In genomic region chr1:17227358-17227915, GRCh38 we compare ENCODE assay signal across 23 cellular contexts. TPM values are rescaled to one million over a fixed set of nuclear protein-coding genes. Genes with fewer than 3 reads are reported as not detected.
A peak's percentile ranks its signal among the peaks of the same experiment; 100 is the strongest.
DNase-seq lines count a peak whose midpoint lies in the region; ATAC-seq, FAIRE-seq and TF ChIP-seq lines count a peak whose summit lies in the region.
"Had no signal": no experiment of that assay in that cellular context is flagged by ENCODE, and none has a peak within 500 bp of the region (broad histone marks: within the 10 kb centered on the region; RNA-seq: fewer than 3 reads in every experiment).

No MANE protein-coding gene starts in this region.

- BruUV-seq in IMR-90 (replicated peaks; lab: Mats Ljungman, UMichigan): no TSS peak

- H3K27me3 ChIP-seq in IMR-90 (ENCODE audit: control insufficient read depth, insufficient read depth, low read length) (peaks cover 14% of the 10 kb centered on the region), esophagus (ENCODE audit: control insufficient read depth in 1 of 2, insufficient read depth in 2 of 2, low read length in 2 of 2) (no peaks in the 10 kb centered on the region), MG63 (no peaks in the 10 kb centered on the region)

- peak overlapping the region; percentile 40; the same call in 1 of the 3 replicates for H2BK15ac ChIP-seq in IMR-90 (ENCODE audit: low read depth, low read length)

- H3K14ac ChIP-seq in IMR-90 (replicated peaks; ENCODE audit: low read depth, low read length): 0 out of 2 replicates have a peak overlapping the region, but pooled peaks have one; percentile 22

- no peak overlapping the region for H3K4me3 ChIP-seq in IMR-90 (ENCODE audit: insufficient read depth, low read depth, low read length)
- H3K4me3 ChIP-seq in esophagus (ENCODE audit: low read depth in 1 of 2, low read length in 2 of 2): no peak overlapping the region
- no peak overlapping the region for H3K4me3 ChIP-seq in MG63
- H3K4me3 ChIP-seq: HAP-1, SK-N-MC had no signal

- no peak overlapping the region for H3K4me3 Mint-ChIP-seq in WTC11
- H3K4me3 Mint-ChIP-seq in osteocyte (ENCODE audit: unreplicated experiment): no peak overlapping the region
- H3K4me3 Mint-ChIP-seq: CD4-positive, alpha-beta T cell had no signal

- no peak overlapping the region for H3K4me2 ChIP-seq in IMR-90 (ENCODE audit: low read depth, low read length)

- TF ChIP-seq POLR2A in IMR-90 (IDR thresholded peaks at IDR 0.05; ENCODE audit: low read depth, low read length): no peak

- peak overlapping the region; percentile 50; the same call in 1 of the 2 replicates for H3K4ac ChIP-seq in IMR-90 (ENCODE audit: low read depth, low read length)

- no peak for DNase-seq in IMR-90
- DNase-seq in WTC11 (ENCODE audit: low spot score): no peak
- no peak for DNase-seq in osteocyte (ENCODE audit: extremely low spot score, unreplicated experiment)
- no peak for DNase-seq in MG63
- DNase-seq in RCC 7860 (ENCODE audit: low spot score): no peak
- DNase-seq in KBM-7: no peak
- DNase-seq: CD4-positive, alpha-beta T cell; COR-L47; Karpas-422; NCI-H1694; NCI-H2081 treated with DMSO at 0.1 percent for 48 hours; NCI-H446; NCI-H526; SHP77 treated with DMSO at 0.1 percent for 48 hours had no signal

- in situ Hi-C loops in IMR-90 (cut with MboI; ENCODE audit: low sequenced_read_pairs) (no loop called here), KBM-7 (cut with MboI; ENCODE audit: low pct_unique_long_range_greater_than_20kb, low sequenced_read_pairs) (no loop called here)

- dilution Hi-C loops in IMR-90 (cut with HindIII; ENCODE audit: low sequenced_read_pairs, unreplicated experiment): no loop called here

- FAIRE-seq in RCC 7860 (lab: Jason Lieb, UNC): no peak
- FAIRE-seq: GM12891, HTR-8/SVneo had no signal

- no peak overlapping the region for H2AK5ac ChIP-seq in IMR-90 (ENCODE audit: low read depth, low read length)

- no peaks in the 10 kb centered on the region for H3K79me1 ChIP-seq in IMR-90 (ENCODE audit: low read depth in 1 of 2, low read length in 2 of 2)

- H4K20me1 ChIP-seq in IMR-90 (ENCODE audit: insufficient read depth, low read length): no peaks in the 10 kb centered on the region

- no peak overlapping the region for H4K8ac ChIP-seq in IMR-90 (ENCODE audit: low read depth in 2 of 2, low read length in 2 of 2)

- H3K4me1 ChIP-seq in IMR-90 (ENCODE audit: control insufficient read depth, insufficient read depth, low read length): no peaks in the 10 kb centered on the region; the same call in 1 of the 2 replicates
- H3K4me1 ChIP-seq in esophagus (ENCODE audit: control insufficient read depth in 2 of 2, insufficient read depth in 2 of 2, low read length in 1 of 2): peaks cover 0 to 22% of the 10 kb centered on the region in 2 donors
- H3K4me1 ChIP-seq: HAP-1 had no signal

- H3K23ac ChIP-seq in IMR-90 (ENCODE audit: low read depth, low read length): no peak overlapping the region; the same call in 1 of the 2 replicates

- H3K27ac ChIP-seq in IMR-90 (ENCODE audit: insufficient read depth, low read length) (no peak overlapping the region), esophagus (ENCODE audit: low read depth in 2 of 2, low read length in 1 of 2) (peak overlapping the region; percentile 42 to 74)
- H3K27ac ChIP-seq: SK-N-MC had no signal

- H3K27ac Mint-ChIP-seq in WTC11 (0 out of 2 replicates have a peak overlapping the region, but pooled peaks have one; percentile 68), osteocyte (ENCODE audit: unreplicated experiment) (peak overlapping the region; percentile 42)
- H3K27ac Mint-ChIP-seq: CD4-positive, alpha-beta T cell had no signal

- H3K56ac ChIP-seq in IMR-90 (ENCODE audit: extremely low read depth, insufficient read depth, low read length): no peak overlapping the region

- H3K36me3 Mint-ChIP-seq in WTC11 (no peaks in the 10 kb centered on the region), osteocyte (ENCODE audit: unreplicated experiment) (no peaks in the 10 kb centered on the region)

- H3K4me1 Mint-ChIP-seq in WTC11: peaks cover 10% of the 10 kb centered on the region
- H3K4me1 Mint-ChIP-seq in osteocyte (ENCODE audit: unreplicated experiment): peaks cover 22% of the 10 kb centered on the region

- no peak overlapping the region for H2BK5ac ChIP-seq in IMR-90 (ENCODE audit: low read depth, low read length, poor library complexity, severe bottlenecking)

- no peaks in the 10 kb centered on the region for H3K36me3 ChIP-seq in IMR-90 (ENCODE audit: control insufficient read depth, insufficient read depth, low read length)
- H3K36me3 ChIP-seq in esophagus (ENCODE audit: control insufficient read depth in 2 of 2, insufficient read depth in 2 of 2, low read length in 1 of 2): peaks cover 0 to 6% of the 10 kb centered on the region in 2 donors
- no peaks in the 10 kb centered on the region for H3K36me3 ChIP-seq in MG63
- H3K36me3 ChIP-seq: HAP-1 had no signal

- H3K27me3 Mint-ChIP-seq in WTC11 (ENCODE audit: low read depth): peaks cover 3% of the 10 kb centered on the region; the same call in 1 of the 2 replicates
- no peaks in the 10 kb centered on the region for H3K27me3 Mint-ChIP-seq in osteocyte (ENCODE audit: unreplicated experiment)
- H3K27me3 Mint-ChIP-seq: CD4-positive, alpha-beta T cell had no signal

- no peak overlapping the region for H4K5ac ChIP-seq in IMR-90 (ENCODE audit: low read depth, low read length)

- H4K91ac ChIP-seq in IMR-90 (ENCODE audit: insufficient read depth, low read depth, low read length): no peak overlapping the region

- ATAC-seq in IMR-90 (ENCODE audit: low read depth) (no peak), WTC11 (no peak), HG02973 (IDR thresholded peaks at IDR 0.05; ENCODE audit: unreplicated experiment) (no peak)

- no peak overlapping the region for H3K18ac ChIP-seq in IMR-90 (ENCODE audit: low read depth, low read length)

- H2BK120ac ChIP-seq in IMR-90 (ENCODE audit: low read depth, low read length): peak overlapping the region; percentile 40; the same call in 1 of the 2 replicates

- H3K9me3 ChIP-seq in IMR-90 (ENCODE audit: control insufficient read depth, insufficient read depth, low read length) (no peaks in the 10 kb centered on the region), esophagus (ENCODE audit: control insufficient read depth in 2 of 2, insufficient read depth in 1 of 2, low read depth in 1 of 2, low read length in 1 of 2) (no peaks in the 10 kb centered on the region), MG63 (no peaks in the 10 kb centered on the region)
- H3K9me3 ChIP-seq: HAP-1 had no signal

- intact Hi-C loops in IMR-90 (cut with micrococcal nuclease): no loop called here

- WGBS in IMR-90 (ENCODE audit: extremely low coverage in 2 of 2, insufficient read length in 1 of 2), 2 experiments: no CpG with 5 or more reads among the region's 7 CpGs
- WGBS in esophagus, 2 donors: 60 to 76% methylated on average over 7 of the region's 7 CpGs

- CTCF ChIA-PET in IMR-90 (lab: Yijun Ruan, JAX): interaction anchor here (0.9 kb wide), 1 partner anchor 10 kb away, joined by 3 read pairs; no protein-coding TSS in a partner anchor
- CTCF ChIA-PET in WTC11 (lab: Charles Lee): interaction anchor here (0.8 to 2.6 kb wide), 2 partner anchors 21 to 101 kb away, joined by 3 to 10 read pairs; partner anchors contain the start of gene PADI3

- TF ChIP-seq CTCF in IMR-90 (conservative IDR thresholded peaks at IDR 0.05; ENCODE audit: low read depth, low read length): no peak
- TF ChIP-seq CTCF in WTC11 (IDR thresholded peaks at IDR 0.05): no peak
- TF ChIP-seq CTCF in osteocyte (IDR thresholded peaks at IDR 0.05): no peak

- H3K9me3 Mint-ChIP-seq in WTC11 (no peaks in the 10 kb centered on the region), osteocyte (ENCODE audit: unreplicated experiment) (no peaks in the 10 kb centered on the region)
- H3K9me3 Mint-ChIP-seq: CD4-positive, alpha-beta T cell had no signal

- H2BK20ac ChIP-seq in IMR-90 (ENCODE audit: low read depth, low read length): no peak overlapping the region

- H3K9ac ChIP-seq in IMR-90 (ENCODE audit: low read depth, low read length): no peak overlapping the region

- H2AK9ac ChIP-seq in IMR-90 (replicated peaks; ENCODE audit: low read depth, low read length, poor library complexity): no peak overlapping the region

- peak overlapping the region; percentile 49 for H2AFZ ChIP-seq in IMR-90 (replicated peaks; ENCODE audit: low read length, poor library complexity)

- H3K9me1 ChIP-seq in IMR-90 (ENCODE audit: insufficient read depth, low read length): 0 out of 2 replicates have a peak, but pooled peaks cover 5% of the 10 kb centered on the region

- POLR2A ChIA-PET in IMR-90 (lab: Charles Lee; ENCODE audit: unreplicated experiment) (no interaction called here), WTC11 (lab: Charles Lee) (no interaction called here)

- no peak for TF ChIP-seq RAD21 in IMR-90 (IDR thresholded peaks at IDR 0.05; ENCODE audit: low read length)

TF ChIP-seq in IMR-90, 13 proteins besides CTCF, POLR2A, EP300 and RAD21:
- TF ChIP-seq SMC3 (IDR thresholded peaks at IDR 0.05; ENCODE audit: low read depth, low read length): no peak
- TF ChIP-seq MAZ (IDR thresholded peaks at IDR 0.05; ENCODE audit: borderline replicate concordance, low read depth, low read length): no peak

TF ChIP-seq in WTC11, 78 proteins besides CTCF, POLR2A, EP300 and RAD21 (continues in another document):
- TF ChIP-seq FOXJ3 (CRISPR knock-in tag; IDR thresholded peaks at IDR 0.05; ENCODE audit: borderline replicate concordance) (no peak), FOXP1 (CRISPR knock-in tag; IDR thresholded peaks at IDR 0.05; ENCODE audit: borderline replicate concordance) (no peak), GTF2I (CRISPR knock-in tag; conservative IDR thresholded peaks at IDR 0.05) (no peak), NR1H2 (CRISPR knock-in tag; IDR thresholded peaks at IDR 0.05) (no peak), JUN (CRISPR knock-in tag; IDR thresholded peaks at IDR 0.05) (no peak)

RNA-seq across cellular contexts. Expression of gene PADI3, which starts 21.5 kb away (rescaled TPM):
- total RNA-seq in IMR-90 (2012; rRNA removed) (not detected in 2 replicates), WTC11 (2021) (0.61 to 2.0 TPM (median 1.9 TPM) in 3 replicates), osteocyte (0.39 and 0.73 TPM in 2 replicates)
- polyA plus RNA-seq in IMR-90 (2012; rRNA removed) (not detected in 2 replicates), esophagus (10 to 100 TPM; 14.1 to 31.0 TPM)
- not detected in 2 replicates for polyA plus RNA-seq in IMR-90 (2012; cell fraction: cytosol; rRNA removed)
- 0.01 and 0.03 TPM in 2 replicates for polyA plus RNA-seq in IMR-90 (2012; cell fraction: nucleus; rRNA removed; ENCODE audit: low replicate concordance)
- 0.53 and 7.3 TPM in 2 replicates for total RNA-seq in MG63 (2014; rRNA removed; shearing (Covaris generic); ENCODE audit: low replicate concordance)
- total RNA-seq: CD4-positive, alpha-beta T cell; OCI-LY7 had no signal
- polyA plus RNA-seq: BJ had no signal

RNA-seq across cellular contexts. Expression of gene PADI1, which starts 22.5 kb away (rescaled TPM):
- total RNA-seq in IMR-90 (2012; rRNA removed) (not detected in 2 replicates), WTC11 (2021) (0.15 to 0.57 TPM (median 0.18 TPM) in 3 replicates), osteocyte (1.2 and 1.7 TPM in 2 replicates)
- polyA plus RNA-seq in IMR-90 (2012; rRNA removed) (0.13 and 0.17 TPM in 2 replicates), esophagus (100 to 1,000 TPM; 162 to 398 TPM)
- 0.04 TPM in 1 of 2 replicates, not detected in the other for polyA plus RNA-seq in IMR-90 (2012; cell fraction: cytosol; rRNA removed)
- 0.14 and 0.21 TPM in 2 replicates for polyA plus RNA-seq in IMR-90 (2012; cell fraction: nucleus; rRNA removed; ENCODE audit: low replicate concordance)
- 0.03 TPM in 1 of 2 replicates, not detected in the other for total RNA-seq in MG63 (2014; rRNA removed; shearing (Covaris generic); ENCODE audit: low replicate concordance)
- total RNA-seq: CD4-positive, alpha-beta T cell; G401; OCI-LY7 had no signal
